In genomic region chr10:85558533-85558932, GRCh38 we compare ENCODE assay signal across 20 cellular contexts.
"Had no signal": no experiment of that assay in that cellular context is flagged by ENCODE, and none has a peak within 500 bp of the region (broad histone marks: within the 10 kb centered on the region; RNA-seq: fewer than 3 reads in every experiment).

No MANE protein-coding gene starts in this region.

- ATAC-seq: left lung; stimulated activated effector memory CD8-positive, alpha-beta T cell treated with anti-CD3 and anti-CD28 coated beads, Interleukin-12 subunit alpha, Interleukin-12 subunit beta, amount 100 ng/mL, for 72 hours had no signal

- H3K36me3 Mint-ChIP-seq: activated naive CD4-positive, alpha-beta T cell treated with anti-CD3 and anti-CD28 coated beads, Interleukin-2, amount 50 U/mL, for 72 hours; stimulated activated effector memory CD8-positive, alpha-beta T cell treated with anti-CD3 and anti-CD28 coated beads, Interleukin-12 subunit alpha, Interleukin-12 subunit beta, amount 100 ng/mL, for 72 hours had no signal

- H3K27ac ChIP-seq: adrenal gland, esophagus squamous epithelium, left lung, stomach, upper lobe of left lung, VCaP had no signal

- H3K4me1 Mint-ChIP-seq: stimulated activated effector memory CD8-positive, alpha-beta T cell treated with anti-CD3 and anti-CD28 coated beads, Interleukin-12 subunit alpha, Interleukin-12 subunit beta, amount 100 ng/mL, for 72 hours had no signal

- FAIRE-seq: kidney had no signal

- H3K36me3 ChIP-seq: adrenal gland, esophagus squamous epithelium, left lung, stomach, upper lobe of left lung had no signal

- H3K27me3 Mint-ChIP-seq: dendritic cell treated with granulocyte-macrophage colony-stimulating factor and Interleukin-4, amounts not matched to agents 40 ng/mL and 50 ng/mL, for 4 days had no signal

- H3K4me3 Mint-ChIP-seq: dendritic cell treated with granulocyte-macrophage colony-stimulating factor and Interleukin-4, amounts not matched to agents 40 ng/mL and 50 ng/mL, for 4 days; stimulated activated effector memory CD8-positive, alpha-beta T cell treated with anti-CD3 and anti-CD28 coated beads, Interleukin-12 subunit alpha, Interleukin-12 subunit beta, amount 100 ng/mL, for 72 hours had no signal

- H3K4me1 ChIP-seq: adrenal gland, esophagus squamous epithelium, left lung, stomach, upper lobe of left lung had no signal

- H3K4me3 ChIP-seq: adrenal gland, esophagus squamous epithelium, left lung, stomach, upper lobe of left lung had no signal

- H3K9me3 ChIP-seq: adrenal gland, esophagus squamous epithelium, left lung, stomach, upper lobe of left lung had no signal

- H3K27ac Mint-ChIP-seq: activated naive CD4-positive, alpha-beta T cell treated with anti-CD3 and anti-CD28 coated beads, Interleukin-2, amount 50 U/mL, for 72 hours; dendritic cell treated with granulocyte-macrophage colony-stimulating factor and Interleukin-4, amounts not matched to agents 40 ng/mL and 50 ng/mL, for 4 days; stimulated activated effector memory CD8-positive, alpha-beta T cell treated with anti-CD3 and anti-CD28 coated beads, Interleukin-12 subunit alpha, Interleukin-12 subunit beta, amount 100 ng/mL, for 72 hours had no signal

- H3K9me3 Mint-ChIP-seq: activated naive CD4-positive, alpha-beta T cell treated with anti-CD3 and anti-CD28 coated beads, Interleukin-2, amount 50 U/mL, for 72 hours; dendritic cell treated with granulocyte-macrophage colony-stimulating factor and Interleukin-4, amounts not matched to agents 40 ng/mL and 50 ng/mL, for 4 days; stimulated activated effector memory CD8-positive, alpha-beta T cell treated with anti-CD3 and anti-CD28 coated beads, Interleukin-12 subunit alpha, Interleukin-12 subunit beta, amount 100 ng/mL, for 72 hours had no signal

- DNase-seq: activated CD4-positive, alpha-beta T cell treated with anti-CD3 and anti-CD28 coated beads, Interleukin-2, amount 50 U/mL, for 48 hours; activated gamma-delta T cell; adrenal gland; effector CD8-positive, alpha-beta T cell; esophagus squamous epithelium; foreskin melanocyte; kidney; left lung; occipital lobe; posterior cingulate gyrus; retina; stimulated activated CD4-positive, alpha-beta T cell treated with anti-CD3 and anti-CD28 coated beads, Interleukin-2, amount 100 ng/mL, for 48 hours; stomach; SW 1271; T-helper 2 cell; upper lobe of left lung had no signal

- H3K27me3 ChIP-seq: adrenal gland, esophagus squamous epithelium, left lung, stomach, upper lobe of left lung had no signal
